8 cellular contexts compared by ENCODE assay signal in genomic region chr12:1661553-1662335, GRCh38. TPM values are rescaled to one million over a fixed set of nuclear protein-coding genes. Genes with fewer than 3 reads are reported as not detected.
DNase-seq lines count a peak whose midpoint lies in the region; ATAC-seq and TF ChIP-seq lines count a peak whose summit lies in the region.

No MANE protein-coding gene starts in this region.

- H3K27ac ChIP-seq in HUES6 (ENCODE audit: low read depth, low read length) (no peak overlapping the region), OCI-LY1 (ENCODE audit: low read depth, low read length, poor library complexity, severe bottlenecking) (no peak overlapping the region), mucosa of rectum (ENCODE audit: low read depth in 2 of 2, low read length in 2 of 2) (peak overlapping the region; percentile 87 to 92)

- H3K79me2 ChIP-seq in OCI-LY1 (ENCODE audit: insufficient read depth, low read length) = no peaks in the 10 kb centered on the region

- H3K27me3 ChIP-seq in BE2C = no peaks in the 10 kb centered on the region
- H3K27me3 ChIP-seq in HUES6 (ENCODE audit: control insufficient read depth, insufficient read depth, low read length) = peaks cover 28% of the 10 kb centered on the region
- H3K27me3 ChIP-seq in OCI-LY1 (ENCODE audit: insufficient read depth, low read length) = 0 out of 2 replicates have a peak, but pooled peaks cover 4% of the 10 kb centered on the region
- H3K27me3 ChIP-seq in mucosa of rectum (ENCODE audit: control insufficient read depth in 2 of 2, insufficient read depth in 2 of 2, low read length in 2 of 2) = no peaks in the 10 kb centered on the region

- H3F3A ChIP-seq in OCI-LY1 (ENCODE audit: insufficient read depth, low read length) = no peaks in the 10 kb centered on the region

- H3K9me3 ChIP-seq in BE2C (no peaks in the 10 kb centered on the region), HUES6 (ENCODE audit: control insufficient read depth, insufficient read depth, low read depth, low read length) (no peaks in the 10 kb centered on the region), OCI-LY1 (ENCODE audit: low read length) (no peaks in the 10 kb centered on the region), mucosa of rectum (ENCODE audit: control insufficient read depth in 2 of 2, low read length in 2 of 2) (no peaks in the 10 kb centered on the region)

- no peak for TF ChIP-seq CTCF in BE2C (IDR thresholded peaks at IDR 0.05; ENCODE audit: low read depth, low read length)
- TF ChIP-seq CTCF in OCI-LY1 (IDR thresholded peaks at IDR 0.05; ENCODE audit: low read length) = no peak

- no peak overlapping the region for H2AFZ ChIP-seq in OCI-LY1 (ENCODE audit: low read length)

- TF ChIP-seq POLR2A in erythroblast (IDR thresholded peaks at IDR 0.05; ENCODE audit: low read length) = peak; percentile 25

- H3K9ac ChIP-seq in HUES6 (ENCODE audit: low read length) (no peak overlapping the region), OCI-LY1 (ENCODE audit: low read length) (peak overlapping the region; percentile 64), mucosa of rectum (ENCODE audit: low read depth in 1 of 2, low read length in 2 of 2) (peak overlapping the region; percentile 41 to 67)

- H3K9me2 ChIP-seq in OCI-LY1 (ENCODE audit: low read depth, low read length) = no peaks in the 10 kb centered on the region

- H3K4me3 ChIP-seq in BE2C (ENCODE audit: low read depth, low read length) = peak overlapping the region; percentile 61
- peak overlapping the region; percentile 81 for H3K4me3 ChIP-seq in HUES6 (ENCODE audit: low read depth, low read length)
- H3K4me3 ChIP-seq in OCI-LY1 (ENCODE audit: low read depth, low read length, poor library complexity, severe bottlenecking) = peak overlapping the region; percentile 62
- H3K4me3 ChIP-seq in mucosa of rectum (ENCODE audit: low read length in 2 of 2) = peak overlapping the region; percentile 59 to 62

- peak; percentile 67 for ATAC-seq in GM19328 (IDR thresholded peaks at IDR 0.05; ENCODE audit: unreplicated experiment)

- H3K36me3 ChIP-seq in BE2C = no peaks in the 10 kb centered on the region
- H3K36me3 ChIP-seq in HUES6 (ENCODE audit: control insufficient read depth, insufficient read depth, low read length) = no peaks in the 10 kb centered on the region
- no peaks in the 10 kb centered on the region for H3K36me3 ChIP-seq in OCI-LY1 (ENCODE audit: insufficient read depth, low read length)
- H3K36me3 ChIP-seq in mucosa of rectum (ENCODE audit: control insufficient read depth in 2 of 2, insufficient read depth in 2 of 2, low read length in 2 of 2) = no peaks in the 10 kb centered on the region

- no peaks in the 10 kb centered on the region for H4K20me1 ChIP-seq in OCI-LY1 (ENCODE audit: insufficient read depth, low read length)

- H3K4me1 ChIP-seq in BE2C = peaks cover 4% of the 10 kb centered on the region; the same call in 1 of the 2 replicates
- H3K4me1 ChIP-seq in HUES6 (ENCODE audit: control insufficient read depth, insufficient read depth, low read length) = peaks cover 1% of the 10 kb centered on the region; the same call in 1 of the 2 replicates
- no peaks in the 10 kb centered on the region for H3K4me1 ChIP-seq in OCI-LY1 (ENCODE audit: insufficient read depth, low read length, severe bottlenecking)
- peaks cover 14 to 36% of the 10 kb centered on the region in 2 donors for H3K4me1 ChIP-seq in mucosa of rectum (ENCODE audit: control insufficient read depth in 2 of 2, insufficient read depth in 2 of 2, low read length in 2 of 2)

- H3K4me2 ChIP-seq in OCI-LY1 (ENCODE audit: low read length) = peak overlapping the region; percentile 91

- DNase-seq in BE2C (peak; percentile 91), activated T-cell treated with anti-CD3 and anti-CD28 coated beads for 4 hours (peak; percentile 66), erythroblast (lab: John Stamatoyannopoulos, UW) (peak; percentile 95 to 98)
- DNase-seq in stimulated activated CD8-positive, alpha-beta memory T cell treated with anti-CD3 and anti-CD28 coated beads, Interleukin-4, amount 100 ng/mL, for 1 hour (ENCODE audit: low read depth in 2 of 2, low spot score in 1 of 2) = peak; percentile 29 to 60

RNA-seq across cellular contexts. Expression of gene ADIPOR2, which starts 29.1 kb away (rescaled TPM):
- polyA plus RNA-seq in BE2C (2012; ENCODE audit: insufficient read depth, insufficient read length, low read depth) = 41.9 TPM

RNA-seq across cellular contexts. Expression of gene WNT5B, which starts 32.7 kb away (rescaled TPM):
- 0.88 TPM for polyA plus RNA-seq in BE2C (2012; ENCODE audit: insufficient read depth, insufficient read length, low read depth)

Comparison
In these comparisons a context has a peak if more than half of its experiments do, and no peak if none do; other contexts are left out.
1. DNase-seq: peak in every context shown above with its lines; median percentile 96 in erythroblast; 91 in BE2C; 66 in activated T-cell treated with anti-CD3 and anti-CD28 coated beads for 4 hours; 44 in stimulated activated CD8-positive, alpha-beta memory T cell treated with anti-CD3 and anti-CD28 coated beads, Interleukin-4, amount 100 ng/mL, for 1 hour.
2. H3K27ac ChIP-seq: peak in mucosa of rectum (2 of 2); none in HUES6 (single experiment) and OCI-LY1 (single experiment).
3. Peak in every context shown above with its lines, with median percentiles within 50 percentile points of each other: H3K4me3 ChIP-seq.